Comparison of ENCODE assay signal across 10 cellular contexts in genomic region chr2:157592983-157593382, GRCh38. TPM values are rescaled to one million over a fixed set of nuclear protein-coding genes. Genes with fewer than 3 reads are reported as not detected.
DNase-seq lines count a peak whose midpoint lies in the region; ATAC-seq and TF ChIP-seq lines count a peak whose summit lies in the region.
"Had no signal": no experiment of that assay in that cellular context is flagged by ENCODE, and none has a peak within 500 bp of the region (broad histone marks: within the 10 kb centered on the region; RNA-seq: fewer than 3 reads in every experiment).

No MANE protein-coding gene starts in this region.

- no peak overlapping the region for H2AK5ac ChIP-seq in IMR-90 (ENCODE audit: low read depth, low read length)

- TF ChIP-seq POLR2A in IMR-90 (IDR thresholded peaks at IDR 0.05; ENCODE audit: low read depth, low read length) (no peak), right lobe of liver (IDR thresholded peaks at IDR 0.05) (no peak)

- WGBS in IMR-90 (ENCODE audit: extremely low coverage in 2 of 2, insufficient read length in 1 of 2), 2 experiments = 20% methylated on average over 1 of the region's 3 CpGs; no CpG with 5 or more reads in 1 of the 2 experiments
- 32% methylated on average over 3 of the region's 3 CpGs for WGBS in right lobe of liver (ENCODE audit: insufficient coverage, low coverage, low lambda C conversion rate, missing lambda C conversion rate)

- H3K4me1 Mint-ChIP-seq in CD14-positive monocyte = peaks cover 5% of the 10 kb centered on the region

- H4K20me1 ChIP-seq in IMR-90 (ENCODE audit: insufficient read depth, low read length) = no peaks in the 10 kb centered on the region

- H2BK120ac ChIP-seq in IMR-90 (ENCODE audit: low read depth, low read length) = no peak overlapping the region

- H3K9me3 ChIP-seq in IMR-90 (ENCODE audit: control insufficient read depth, insufficient read depth, low read length) (no peaks in the 10 kb centered on the region), right lobe of liver (no peaks in the 10 kb centered on the region)

- H3K14ac ChIP-seq in IMR-90 (replicated peaks; ENCODE audit: low read depth, low read length) = no peak overlapping the region

- no peak overlapping the region for H2AFZ ChIP-seq in IMR-90 (replicated peaks; ENCODE audit: low read length, poor library complexity)

- H3K27me3 ChIP-seq in IMR-90 (ENCODE audit: control insufficient read depth, insufficient read depth, low read length) = peaks cover 7% of the 10 kb centered on the region
- no peaks in the 10 kb centered on the region for H3K27me3 ChIP-seq in right lobe of liver

- H3K4me3 ChIP-seq in IMR-90 (ENCODE audit: insufficient read depth, low read depth, low read length) = no peak overlapping the region
- no peak overlapping the region for H3K4me3 ChIP-seq in right lobe of liver
- H3K4me3 ChIP-seq: SK-N-MC had no signal

- ATAC-seq in IMR-90 (ENCODE audit: low read depth) (peak; percentile 42; the same call in 1 of the 2 replicates), right lobe of liver (no peak), GM21515 (IDR thresholded peaks at IDR 0.05; ENCODE audit: unreplicated experiment) (no peak), HG03139 (IDR thresholded peaks at IDR 0.05; ENCODE audit: unreplicated experiment) (no peak)

- H3K27ac ChIP-seq in IMR-90 (ENCODE audit: insufficient read depth, low read length) (no peak overlapping the region), angular gyrus (ENCODE audit: low read depth, low read length) (peak overlapping the region; percentile 76), right lobe of liver (no peak overlapping the region)
- H3K27ac ChIP-seq: SK-N-MC had no signal

- H4K8ac ChIP-seq in IMR-90 (ENCODE audit: low read depth in 2 of 2, low read length in 2 of 2) = no peak overlapping the region

- DNase-seq in CD14-positive monocyte (ENCODE audit: low spot score) (no peak), IMR-90 (peak; percentile 8), right lobe of liver (no peak), middle frontal gyrus (ENCODE audit: extremely low spot score, low spot score) (no peak), 8988T (no peak)

- no peak overlapping the region for H4K91ac ChIP-seq in IMR-90 (ENCODE audit: insufficient read depth, low read depth, low read length)

- intact Hi-C loops in CD14-positive monocyte (cut with micrococcal nuclease) (loop anchor here (10.0 kb wide), 2 partner anchors 98 to 288 kb away; no protein-coding TSS in a partner anchor), IMR-90 (cut with micrococcal nuclease) (loop anchor here (1.0 to 5.0 kb wide), 2 partner anchors 96 to 266 kb away; partner anchors contain the start of gene ERMN), right lobe of liver (cut with DNase I) (no loop called here)

- peaks cover 4 to 13% (median 12%) of the 10 kb centered on the region in 3 donors for H3K27me3 Mint-ChIP-seq in CD14-positive monocyte (ENCODE audit: low read depth in 3 of 3)
- H3K27me3 Mint-ChIP-seq: activated naive CD4-positive, alpha-beta T cell treated with anti-CD3 and anti-CD28 coated beads, Interleukin-2, amount 50 U/mL, for 24 hours had no signal

- no peak overlapping the region for H3K27ac Mint-ChIP-seq in CD14-positive monocyte
- H3K27ac Mint-ChIP-seq: activated naive CD4-positive, alpha-beta T cell treated with anti-CD3 and anti-CD28 coated beads, Interleukin-2, amount 50 U/mL, for 24 hours had no signal

- H3K36me3 Mint-ChIP-seq in CD14-positive monocyte = no peaks in the 10 kb centered on the region

- no peak overlapping the region for H3K23ac ChIP-seq in IMR-90 (ENCODE audit: low read depth, low read length)

- H2AK9ac ChIP-seq in IMR-90 (replicated peaks; ENCODE audit: low read depth, low read length, poor library complexity) = no peak overlapping the region

- H3K9me1 ChIP-seq in IMR-90 (ENCODE audit: insufficient read depth, low read length) = no peaks in the 10 kb centered on the region

- no peak overlapping the region for H3K4me2 ChIP-seq in IMR-90 (ENCODE audit: low read depth, low read length)

- in situ Hi-C loops in IMR-90 (cut with MboI; ENCODE audit: low sequenced_read_pairs) = no loop called here

- no peak overlapping the region for H3K56ac ChIP-seq in IMR-90 (ENCODE audit: extremely low read depth, insufficient read depth, low read length)

- H2BK5ac ChIP-seq in IMR-90 (ENCODE audit: low read depth, low read length, poor library complexity, severe bottlenecking) = no peak overlapping the region

- H3K36me3 ChIP-seq in IMR-90 (ENCODE audit: control insufficient read depth, insufficient read depth, low read length) (no peaks in the 10 kb centered on the region), right lobe of liver (no peaks in the 10 kb centered on the region)

- no peak overlapping the region for H3K4ac ChIP-seq in IMR-90 (ENCODE audit: low read depth, low read length)

- H3K4me3 Mint-ChIP-seq in CD14-positive monocyte = no peak overlapping the region
- H3K4me3 Mint-ChIP-seq: activated naive CD4-positive, alpha-beta T cell treated with anti-CD3 and anti-CD28 coated beads, Interleukin-2, amount 50 U/mL, for 24 hours had no signal

- no peak overlapping the region for H2BK15ac ChIP-seq in IMR-90 (ENCODE audit: low read depth, low read length)

- CTCF ChIA-PET in IMR-90 (lab: Yijun Ruan, JAX) = interaction anchor here (1.1 kb wide), 1 partner anchor 11 kb away, joined by 3 read pairs; no protein-coding TSS in a partner anchor

- TF ChIP-seq RAD21 in IMR-90 (IDR thresholded peaks at IDR 0.05; ENCODE audit: low read length) = no peak

- H3K9ac ChIP-seq in IMR-90 (ENCODE audit: low read depth, low read length) = no peak overlapping the region

- H3K4me1 ChIP-seq in IMR-90 (ENCODE audit: control insufficient read depth, insufficient read depth, low read length) = no peaks in the 10 kb centered on the region
- no peaks in the 10 kb centered on the region for H3K4me1 ChIP-seq in right lobe of liver

- POLR2A ChIA-PET in IMR-90 (lab: Charles Lee; ENCODE audit: unreplicated experiment) = no interaction called here

- H3K18ac ChIP-seq in IMR-90 (ENCODE audit: low read depth, low read length) = no peak overlapping the region

- H3K79me1 ChIP-seq in IMR-90 (ENCODE audit: low read depth in 1 of 2, low read length in 2 of 2) = no peaks in the 10 kb centered on the region

- TF ChIP-seq CTCF in CD14-positive monocyte (IDR thresholded peaks at IDR 0.05) (peak; percentile 31), IMR-90 (conservative IDR thresholded peaks at IDR 0.05; ENCODE audit: low read depth, low read length) (peak; percentile 25; the same call in 1 of the 2 replicates), right lobe of liver (IDR thresholded peaks at IDR 0.05) (peak; percentile 26 to 36 (median 33))

- dilution Hi-C loops in IMR-90 (cut with HindIII; ENCODE audit: low sequenced_read_pairs, unreplicated experiment) = no loop called here

- no peak overlapping the region for H2BK20ac ChIP-seq in IMR-90 (ENCODE audit: low read depth, low read length)

- BruUV-seq in IMR-90 (replicated peaks; lab: Mats Ljungman, UMichigan) = no TSS peak

- H3K9me3 Mint-ChIP-seq in CD14-positive monocyte = no peaks in the 10 kb centered on the region
- H3K9me3 Mint-ChIP-seq: activated naive CD4-positive, alpha-beta T cell treated with anti-CD3 and anti-CD28 coated beads, Interleukin-2, amount 50 U/mL, for 24 hours had no signal

- no peak overlapping the region for H4K5ac ChIP-seq in IMR-90 (ENCODE audit: low read depth, low read length)

TF ChIP-seq in IMR-90, 13 proteins besides CTCF, POLR2A, EP300 and RAD21:
- no peak for TF ChIP-seq CHD1 (IDR thresholded peaks at IDR 0.05; ENCODE audit: low read depth, low read length)
- TF ChIP-seq SMC3 (IDR thresholded peaks at IDR 0.05; ENCODE audit: low read depth, low read length) = peak; percentile 24; the same call in 1 of the 2 replicates

RNA-seq across cellular contexts. Expression of gene ACVR1C, which starts 35.7 kb away (rescaled TPM):
- polyA plus RNA-seq in CD14-positive monocyte (not detected), IMR-90 (2012; rRNA removed) (0.01 and 0.07 TPM in 2 replicates)
- total RNA-seq in IMR-90 (2012; rRNA removed) (0.18 and 0.28 TPM in 2 replicates), right lobe of liver (1 to 10 TPM in 5 of 6 experiments, under 1 TPM in 1; 0.37 to 3.9 (median 1.9) TPM)
- 0.01 TPM in 1 of 2 replicates, not detected in the other for polyA plus RNA-seq in IMR-90 (2012; cell fraction: cytosol; rRNA removed)
- 0.01 and 0.10 TPM in 2 replicates for polyA plus RNA-seq in IMR-90 (2012; cell fraction: nucleus; rRNA removed; ENCODE audit: low replicate concordance)

Comparison
In these comparisons a context has a peak if more than half of its experiments do, and no peak if none do; other contexts are left out.
1. intact Hi-C loops: an anchor here in CD14-positive monocyte (10.0 kb wide) and IMR-90 (1.0 to 5.0 kb wide); none called in right lobe of liver.